ENCODE assay signal across 15 cellular contexts in genomic region chr4:48742412-48742811, GRCh38. TPM values are rescaled to one million over a fixed set of nuclear protein-coding genes. Genes with fewer than 3 reads are reported as not detected.
A peak's percentile ranks its signal among the peaks of the same experiment; 100 is the strongest.
DNase-seq lines count a peak whose midpoint lies in the region; ATAC-seq and TF ChIP-seq lines count a peak whose summit lies in the region.
"Had no signal": no experiment of that assay in that cellular context is flagged by ENCODE, and none has a peak within 500 bp of the region (broad histone marks: within the 10 kb centered on the region; RNA-seq: fewer than 3 reads in every experiment).

No MANE protein-coding gene starts in this region.

- no peak overlapping the region for H3K27ac ChIP-seq in CD8-positive, alpha-beta T cell (ENCODE audit: low read depth, low read length)
- H3K27ac ChIP-seq in ascending aorta, result no peak overlapping the region

- intact Hi-C loops in CD8-positive, alpha-beta T cell (cut with DNase I, micrococcal nuclease), result loop anchor here (5.0 kb wide), 1 partner anchor 35 kb away; no protein-coding TSS in a partner anchor
- intact Hi-C loops in ascending aorta (cut with DNase I), result no loop called here

- POLR2A ChIA-PET in CD8-positive, alpha-beta T cell (lab: Charles Lee), result no interaction called here

- no peak for ATAC-seq in CD8-positive, alpha-beta T cell
- ATAC-seq in GM19351 (IDR thresholded peaks at IDR 0.05; ENCODE audit: unreplicated experiment), result peak; percentile 53
- ATAC-seq in HG03571 (IDR thresholded peaks at IDR 0.05; ENCODE audit: unreplicated experiment), result no peak

- H3K9me3 ChIP-seq in CD8-positive, alpha-beta T cell (ENCODE audit: low read length), result no peaks in the 10 kb centered on the region
- no peaks in the 10 kb centered on the region for H3K9me3 ChIP-seq in ascending aorta

- H3K27me3 Mint-ChIP-seq in CD8-positive, alpha-beta T cell (ENCODE audit: low read depth), result no peaks in the 10 kb centered on the region

- no peak for DNase-seq in CD8-positive, alpha-beta T cell
- DNase-seq in RKO (ENCODE audit: low spot score) (peak; percentile 12), fibroblast of mammary gland (ENCODE audit: low read depth) (peak; percentile 16), HK-2 (ENCODE audit: unreplicated experiment) (no peak), ascending aorta (ENCODE audit: low spot score in 2 of 2) (no peak), NCI-H1092 treated with DMSO at 0.1 percent for 48 hours (lab: John Stamatoyannopoulos, UW) (no peak)
- DNase-seq: aorta, endodermal cell, GDM1, NCI-H146, NCI-H774, SHP77, substantia nigra had no signal

- no peaks in the 10 kb centered on the region for H3K9me3 Mint-ChIP-seq in CD8-positive, alpha-beta T cell

- H3K36me3 ChIP-seq in CD8-positive, alpha-beta T cell (ENCODE audit: insufficient read depth, low read length), result no peaks in the 10 kb centered on the region
- H3K36me3 ChIP-seq in ascending aorta, result no peaks in the 10 kb centered on the region

- H3K4me3 ChIP-seq in CD8-positive, alpha-beta T cell (ENCODE audit: low read depth, low read length), result no peak overlapping the region
- H3K4me3 ChIP-seq in fibroblast of mammary gland (ENCODE audit: control insufficient read depth, low read depth, low read length), result no peak overlapping the region
- H3K4me3 ChIP-seq in ascending aorta, result no peak overlapping the region

- H3K4me3 Mint-ChIP-seq in CD8-positive, alpha-beta T cell, result no peak overlapping the region
- H3K4me3 Mint-ChIP-seq: endodermal cell had no signal

- no peaks in the 10 kb centered on the region for H3K27me3 ChIP-seq in CD8-positive, alpha-beta T cell (ENCODE audit: insufficient read depth, low read length)
- no peaks in the 10 kb centered on the region for H3K27me3 ChIP-seq in ascending aorta

- H3K4me1 Mint-ChIP-seq in CD8-positive, alpha-beta T cell (ENCODE audit: low read depth), result peaks cover 83% of the 10 kb centered on the region

- peaks cover 49% of the 10 kb centered on the region for H3K4me1 ChIP-seq in CD8-positive, alpha-beta T cell (ENCODE audit: insufficient read depth, low read length)
- peaks cover 0 to 7% of the 10 kb centered on the region in 2 donors for H3K4me1 ChIP-seq in ascending aorta

- H3K27ac Mint-ChIP-seq in CD8-positive, alpha-beta T cell, result peak overlapping the region; percentile 33
- H3K27ac Mint-ChIP-seq: endodermal cell had no signal

- CTCF ChIA-PET in CD8-positive, alpha-beta T cell (lab: Charles Lee), result interaction anchor here (1.7 kb wide), 1 partner anchor 28 kb away, joined by 5 read pairs; no protein-coding TSS in a partner anchor

- H3K36me3 Mint-ChIP-seq in CD8-positive, alpha-beta T cell, result peaks cover 6% of the 10 kb centered on the region

- no peak for TF ChIP-seq CTCF in CD8-positive, alpha-beta T cell (IDR thresholded peaks at IDR 0.05)
- TF ChIP-seq CTCF in fibroblast of mammary gland (conservative IDR thresholded peaks at IDR 0.05; ENCODE audit: control insufficient read depth, insufficient read depth, low read depth, low read length) (no peak), ascending aorta (IDR thresholded peaks at IDR 0.05) (no peak)

RNA-seq across cellular contexts. Expression of gene FRYL, which starts 37.7 kb away (rescaled TPM):
- 10 to 100 TPM; 62.9 to 66.7 TPM for total RNA-seq in CD8-positive, alpha-beta T cell
- total RNA-seq in ascending aorta, result 40.6 TPM

Comparison
In these comparisons a context has a peak if more than half of its experiments do, and no peak if none do; other contexts are left out.
1. DNase-seq: peak in RKO (single experiment) and fibroblast of mammary gland (single experiment); none in CD8-positive, alpha-beta T cell (0 of 7), HK-2 (single experiment), ascending aorta (0 of 2) and NCI-H1092 treated with DMSO at 0.1 percent for 48 hours (single experiment).